ENCODE assay signal across 17 cellular contexts in genomic region chr1:210775289-210775688, GRCh38.
A peak's percentile ranks its signal among the peaks of the same experiment; 100 is the strongest.
DNase-seq lines count a peak whose midpoint lies in the region; TF ChIP-seq lines count a peak whose summit lies in the region.
"Had no signal": no experiment of that assay in that cellular context is flagged by ENCODE, and none has a peak within 500 bp of the region (broad histone marks: within the 10 kb centered on the region; RNA-seq: fewer than 3 reads in every experiment).

No MANE protein-coding gene starts in this region.

- TF ChIP-seq POLR2A in esophagus muscularis mucosa (IDR thresholded peaks at IDR 0.05; ENCODE audit: low read depth), result no peak

- H3K4me1 ChIP-seq in esophagus muscularis mucosa, result peaks cover 0 to 8% (median 0%) of the 10 kb centered on the region in 4 donors
- H3K4me1 ChIP-seq: A549, Caco-2 had no signal

- TF ChIP-seq CTCF in esophagus muscularis mucosa (IDR thresholded peaks at IDR 0.05), result no peak
- no peak for TF ChIP-seq CTCF in GM13976 (IDR thresholded peaks at IDR 0.05; ENCODE audit: borderline replicate concordance, control extremely low read depth, extremely low read depth, insufficient read depth, missing control alignments)

- H3K27me3 ChIP-seq in esophagus muscularis mucosa, result no peaks in the 10 kb centered on the region
- H3K27me3 ChIP-seq: BLaER1 treated with 17β-estradiol and CSF1 and Interleukin-3, amounts not matched to agents 10 nM and 100 nM had no signal

- TF ChIP-seq EP300 in esophagus muscularis mucosa (IDR thresholded peaks at IDR 0.05), result no peak

- no peak overlapping the region for H3K4me3 ChIP-seq in esophagus muscularis mucosa
- H3K4me3 ChIP-seq: A549; BLaER1 treated with 17β-estradiol and CSF1 and Interleukin-3, amounts not matched to agents 10 nM and 100 nM; GM12878 had no signal

- no peaks in the 10 kb centered on the region for H3K9me3 ChIP-seq in esophagus muscularis mucosa
- H3K9me3 ChIP-seq: A549; BLaER1 treated with 17β-estradiol and CSF1 and Interleukin-3, amounts not matched to agents 10 nM and 100 nM; Caco-2 had no signal

- H3K27ac ChIP-seq in esophagus muscularis mucosa (replicated peaks in 1 of 4), result no peak overlapping the region
- H3K27ac ChIP-seq: 22Rv1; A549; BLaER1 treated with 17β-estradiol and CSF1 and Interleukin-3, amounts not matched to agents 10 nM and 100 nM; C4-2B had no signal

- WGBS in esophagus muscularis mucosa, result 76% methylated on average over 6 of the region's 6 CpGs

- DNase-seq in G401 (ENCODE audit: low spot score) (peak; percentile 54), cerebellum (ENCODE audit: low spot score) (peak; percentile 34), esophagus muscularis mucosa (ENCODE audit: extremely low spot score) (peak; percentile 45), GM13976 (ENCODE audit: low spot score) (no peak)
- DNase-seq in activated CD4-positive, alpha-beta T cell treated with anti-CD3 and anti-CD28 coated beads for 4 hours, result no peak
- DNase-seq: AML-193; Caco-2; Calu3; CD4-positive, alpha-beta T cell; CD8-positive, alpha-beta T cell; DMS79 treated with DMSO at 0.1 percent for 48 hours; GDM1 had no signal

- in situ Hi-C loops in G401 (cut with HindIII; ENCODE audit: low sequenced_read_pairs), result no loop called here
- in situ Hi-C loops in GM13976 (cut with MboI; ENCODE audit: low sequenced_read_pairs, unreplicated experiment), result no loop called here

- no peaks in the 10 kb centered on the region for H3K36me3 ChIP-seq in esophagus muscularis mucosa
- H3K36me3 ChIP-seq: BLaER1 treated with 17β-estradiol and CSF1 and Interleukin-3, amounts not matched to agents 10 nM and 100 nM had no signal

- intact Hi-C loops in esophagus muscularis mucosa (cut with DNase I), result no loop called here

Comparison
In these comparisons a context has a peak if more than half of its experiments do, and no peak if none do; other contexts are left out.
1. DNase-seq: peak in G401 (single experiment), cerebellum (single experiment) and esophagus muscularis mucosa (single experiment); none in activated CD4-positive, alpha-beta T cell treated with anti-CD3 and anti-CD28 coated beads for 4 hours (0 of 2) and GM13976 (single experiment).